Comparison of ENCODE assay signal across 22 cellular contexts in genomic region chr18:12930908-12931307, GRCh38. TPM values are rescaled to one million over a fixed set of nuclear protein-coding genes. Genes with fewer than 3 reads are reported as not detected.
DNase-seq lines count a peak whose midpoint lies in the region; ATAC-seq, FAIRE-seq and TF ChIP-seq lines count a peak whose summit lies in the region.
"Had no signal": no experiment of that assay in that cellular context is flagged by ENCODE, and none has a peak within 500 bp of the region (broad histone marks: within the 10 kb centered on the region; RNA-seq: fewer than 3 reads in every experiment).

No MANE protein-coding gene starts in this region.

- CTCF ChIA-PET in HepG2 (lab: Yijun Ruan, JAX; ENCODE audit: low intra/inter-chr PET ratio, low total read pairs), result no interaction called here

- no peak for DNase-seq in GM23338 (ENCODE audit: low spot score)
- DNase-seq in HepG2 (ENCODE audit: low spot score), result peak; percentile 54
- DNase-seq in urothelium cell line (ENCODE audit: low spot score), result no peak
- DNase-seq in psoas muscle, result no peak
- DNase-seq in NOMO-1 treated with DMSO at 0.1 percent for 48 hours (lab: John Stamatoyannopoulos, UW; ENCODE audit: unreplicated experiment), result no peak
- DNase-seq: CD4-positive, alpha-beta T cell; CD8-positive, alpha-beta memory T cell; DMS 273 treated with DMSO at 0.1 percent for 48 hours; DMS79; EL; GDM1; GOT3; HFFc6 had no signal

- TF ChIP-seq POLR2A in HepG2 (IDR thresholded peaks at IDR 0.05; ENCODE audit: insufficient read depth in 1 of 2, low read depth in 2 of 2, low read length in 2 of 2), result no peak

- H3K9me3 ChIP-seq in HepG2 (ENCODE audit: low read length) (no peaks in the 10 kb centered on the region), psoas muscle (no peaks in the 10 kb centered on the region)
- H3K9me3 ChIP-seq: HAP-1 had no signal

- no peak for TF ChIP-seq CTCF in GM23338 (conservative IDR thresholded peaks at IDR 0.05; ENCODE audit: low read depth in 2 of 2)
- TF ChIP-seq CTCF in HepG2 (CRISPR knock-in tag; IDR thresholded peaks at IDR 0.05), result no peak
- no peak for TF ChIP-seq CTCF in psoas muscle (IDR thresholded peaks at IDR 0.05)

- H3K9me3 Mint-ChIP-seq in GM23338, result no peaks in the 10 kb centered on the region
- H3K9me3 Mint-ChIP-seq: CD14-positive monocyte; CD4-positive, alpha-beta T cell; CD8-positive, alpha-beta memory T cell; HFFc6 had no signal

- 11% methylated on average over 3 of the region's 3 CpGs for WGBS in HepG2 (ENCODE audit: low lambda C conversion rate)
- WGBS in psoas muscle, 3 donors, result 87 to 92% (median 89%) methylated on average over 3 of the region's 3 CpGs

- H3K27ac ChIP-seq in GM23338 (ENCODE audit: low read depth) (no peak overlapping the region), HepG2 (ENCODE audit: extremely low read length, insufficient read depth, low read length) (no peak overlapping the region), psoas muscle (no peak overlapping the region)
- H3K27ac ChIP-seq: BLaER1 treated with 17β-estradiol and CSF1 and Interleukin-3, amounts not matched to agents 10 nM and 100 nM had no signal

- in situ Hi-C loops in HepG2 (cut with HindIII; ENCODE audit: extremely low pct_ligation_motif_present, low pct_unique_long_range_greater_than_20kb), result loop anchor here (5.0 to 25.0 kb wide), 3 partner anchors 34 to 544 kb away; partner anchors contain the start of gene AFG3L2

- BruUV-seq in HepG2 (replicated peaks; lab: Mats Ljungman, UMichigan), result no TSS peak

- ATAC-seq in GM23338 (no peak), HepG2 (no peak), psoas muscle (no peak)
- ATAC-seq in activated CD4-positive, CD25-positive, alpha-beta regulatory T cell treated with anti-CD3 and anti-CD28 coated beads, Interleukin-2, amount 50 U/mL, for 24 hours, result no peak
- ATAC-seq: GM12878 had no signal

- H3K4me3 Mint-ChIP-seq in GM23338, result no peak overlapping the region
- H3K4me3 Mint-ChIP-seq: B cell; CD14-positive monocyte; CD4-positive, alpha-beta T cell; CD8-positive, alpha-beta memory T cell; HFFc6 had no signal

- POLR2A ChIA-PET in HepG2 (lab: Yijun Ruan, JAX), result interaction anchor here (0.7 to 0.8 kb wide), 2 partner anchors 16 to 47 kb away, joined by 4 to 6 read pairs; partner anchors contain the start of gene PTPN2

- no peaks in the 10 kb centered on the region; the same call in 1 of the 2 replicates for H3K9me2 ChIP-seq in GM23338 (ENCODE audit: insufficient read depth)

- H3K4me1 Mint-ChIP-seq in GM23338, result peaks cover 3% of the 10 kb centered on the region; the same call in 2 of the 3 replicates

- H3K79me2 ChIP-seq in GM23338 (replicated peaks; ENCODE audit: insufficient read depth), result no peaks in the 10 kb centered on the region
- no peaks in the 10 kb centered on the region for H3K79me2 ChIP-seq in HepG2 (ENCODE audit: insufficient read depth, low read length)

- FAIRE-seq in HepG2 (lab: Jason Lieb, UNC), result peak; percentile 58
- peak; percentile 72 for FAIRE-seq in urothelium cell line (lab: Jason Lieb, UNC)
- FAIRE-seq: D721Med, GM12878, GM18507, H54 had no signal

- TF ChIP-seq RAD21 in HepG2 (CRISPR knock-in tag; IDR thresholded peaks at IDR 0.05), result no peak

- intact Hi-C loops in HepG2 (cut with micrococcal nuclease; ENCODE audit: unreplicated experiment) (loop anchor here (10.0 kb wide), 1 partner anchor 536 kb away; no protein-coding TSS in a partner anchor), psoas muscle (cut with DNase I) (loop anchor here in 1 of 2 donors (5.0 kb wide), 1 partner anchor 189 kb away; no protein-coding TSS in a partner anchor)

- no peaks in the 10 kb centered on the region for H3K36me3 Mint-ChIP-seq in GM23338 (ENCODE audit: low read depth)
- H3K36me3 Mint-ChIP-seq: CD14-positive monocyte; CD8-positive, alpha-beta memory T cell had no signal

- H4K20me1 ChIP-seq in GM23338 (replicated peaks; ENCODE audit: insufficient read depth), result no peaks in the 10 kb centered on the region
- no peaks in the 10 kb centered on the region for H4K20me1 ChIP-seq in HepG2 (ENCODE audit: insufficient read depth, low read length)
- H4K20me1 ChIP-seq: BLaER1 treated with 17β-estradiol and CSF1 and Interleukin-3, amounts not matched to agents 10 nM and 100 nM had no signal

- TF ChIP-seq EP300 in HepG2 (IDR thresholded peaks at IDR 0.05; ENCODE audit: low read depth in 2 of 2, low read length in 2 of 2), result 0 out of 4 replicates have a peak, but pooled peaks of 1 of the 2 experiments have one; percentile 14
- TF ChIP-seq EP300 in HepG2 (CRISPR knock-in tag; IDR thresholded peaks at IDR 0.05; ENCODE audit: borderline replicate concordance), result no peak

- no peaks in the 10 kb centered on the region for H3F3A ChIP-seq in GM23338 (replicated peaks; ENCODE audit: low read depth)

- no peaks in the 10 kb centered on the region for H3K36me3 ChIP-seq in GM23338 (ENCODE audit: insufficient read depth)
- no peaks in the 10 kb centered on the region for H3K36me3 ChIP-seq in HepG2 (replicated peaks in 1 of 2; ENCODE audit: control insufficient read depth in 1 of 2, insufficient read depth in 2 of 2, low read length in 2 of 2)
- H3K36me3 ChIP-seq in psoas muscle (ENCODE audit: insufficient read depth in 1 of 2, low read depth in 1 of 2), result no peaks in the 10 kb centered on the region
- H3K36me3 ChIP-seq: BLaER1 treated with 17β-estradiol and CSF1 and Interleukin-3, amounts not matched to agents 10 nM and 100 nM; HAP-1 had no signal

- H3K4me2 ChIP-seq in GM23338, result no peak overlapping the region
- peak overlapping the region; percentile 6; the same call in 1 of the 2 replicates for H3K4me2 ChIP-seq in HepG2 (ENCODE audit: low read depth, low read length)

- H3K27ac Mint-ChIP-seq in GM23338, result no peak overlapping the region
- H3K27ac Mint-ChIP-seq: B cell; CD4-positive, alpha-beta T cell; HFFc6 had no signal

- H3K4me3 ChIP-seq in GM23338 (no peak overlapping the region), HepG2 (replicated peaks in 1 of 3; ENCODE audit: insufficient read depth in 1 of 3, low read depth in 2 of 3, low read length in 3 of 3) (no peak overlapping the region), psoas muscle (no peak overlapping the region)
- H3K4me3 ChIP-seq: BLaER1 treated with 17β-estradiol and CSF1 and Interleukin-3, amounts not matched to agents 10 nM and 100 nM; GM12878; HAP-1 had no signal

- H3K27me3 ChIP-seq in GM23338 (ENCODE audit: insufficient read depth) (no peaks in the 10 kb centered on the region), HepG2 (ENCODE audit: control insufficient read depth in 1 of 2, insufficient read depth in 2 of 2, low read length in 2 of 2) (no peaks in the 10 kb centered on the region), psoas muscle (ENCODE audit: insufficient read depth in 3 of 3, low read length in 2 of 3) (no peaks in the 10 kb centered on the region)
- H3K27me3 ChIP-seq: BLaER1 treated with 17β-estradiol and CSF1 and Interleukin-3, amounts not matched to agents 10 nM and 100 nM had no signal

- H3K4me1 ChIP-seq in GM23338 (ENCODE audit: insufficient read depth) (no peaks in the 10 kb centered on the region), HepG2 (ENCODE audit: insufficient read depth, low read length) (peaks cover 72% of the 10 kb centered on the region), psoas muscle (no peaks in the 10 kb centered on the region)

- no peak overlapping the region for H3K9ac ChIP-seq in HepG2 (ENCODE audit: insufficient read depth, low read depth, low read length)
- H3K9ac ChIP-seq: BLaER1 treated with 17β-estradiol and CSF1 and Interleukin-3, amounts not matched to agents 10 nM and 100 nM had no signal

- H2AFZ ChIP-seq in GM23338 (peak overlapping the region; percentile 32; the same call in 1 of the 2 replicates), HepG2 (ENCODE audit: low read length) (no peak overlapping the region)

- no peaks in the 10 kb centered on the region for H3K27me3 Mint-ChIP-seq in GM23338 (ENCODE audit: insufficient read depth, low read depth, poor library complexity)

RNA-seq across cellular contexts. Expression of gene SEH1L, which starts 16.9 kb away (rescaled TPM):
- 72.0 and 95.0 TPM in 2 replicates for total RNA-seq in GM23338 (2014; rRNA removed; shearing (Covaris generic))
- polyA plus RNA-seq in GM23338 (2016; fragmentation: Nextera tagmentation; extraction: Ambion mirVana) (40.9 and 46.9 TPM in 2 replicates), HepG2 (2011; rRNA removed) (43.3 and 63.5 TPM in 2 replicates), psoas muscle (10 to 100 TPM; 33.8 to 70.9 (median 46.6) TPM)
- total RNA-seq in HepG2 (2016; rRNA removed; fragmentation: Illumina TruSeq; extraction: Trizol) (59.6 and 96.2 TPM in 2 replicates), psoas muscle (10 to 100 TPM; 22.7 to 53.4 (median 36.7) TPM)
- total RNA-seq in HepG2 (2016; cell fraction: cytosol; rRNA removed; fragmentation: Illumina TruSeq; extraction: Trizol; ENCODE audit: low read depth), result 17.4 and 19.2 TPM in 2 replicates
- total RNA-seq in HepG2 (2016; cell fraction: insoluble cytoplasmic fraction; rRNA removed; fragmentation: Illumina TruSeq; extraction: Trizol), result 55.1 and 101 TPM in 2 replicates
- total RNA-seq in HepG2 (2016; cell fraction: membrane; rRNA removed; fragmentation: Illumina TruSeq; extraction: Trizol), result 36.0 and 39.4 TPM in 2 replicates
- total RNA-seq in HepG2 (2016; cell fraction: nucleus; rRNA removed; fragmentation: Illumina TruSeq; extraction: Trizol), result 46.1 and 50.8 TPM in 2 replicates
- 32.3 and 38.9 TPM in 2 replicates for polyA plus RNA-seq in HepG2 (2011; cell fraction: cytosol; rRNA removed)
- polyA plus RNA-seq in HepG2 (2011; cell fraction: nucleus; rRNA removed), result 36.4 and 40.5 TPM in 2 replicates
- polyA plus RNA-seq in HepG2 (2012), result 26.8 and 30.0 TPM in 2 replicates
- 6.6 and 7.4 TPM in 2 replicates for polyA plus RNA-seq in HepG2 (2016; cell fraction: cytosol; fragmentation: Illumina TruSeq; extraction: Trizol; ENCODE audit: low read depth)
- 76.8 and 84.1 TPM in 2 replicates for polyA plus RNA-seq in HepG2 (2016; cell fraction: insoluble cytoplasmic fraction; fragmentation: Illumina TruSeq; extraction: Trizol; ENCODE audit: low read depth)
- polyA plus RNA-seq in HepG2 (2016; cell fraction: membrane; fragmentation: Illumina TruSeq; extraction: Trizol; ENCODE audit: low read depth), result 13.7 and 15.5 TPM in 2 replicates
- polyA plus RNA-seq in HepG2 (2016; cell fraction: nucleus; fragmentation: Illumina TruSeq; extraction: Trizol; ENCODE audit: insufficient read depth, low read depth), result 57.0 and 57.1 TPM in 2 replicates
- polyA minus RNA-seq in HepG2 (2011; rRNA and poly(A)+ RNA removed; ENCODE audit: low replicate concordance), result 83.0 and 125 TPM in 2 replicates
- polyA minus RNA-seq in HepG2 (2011; cell fraction: cytosol; rRNA and poly(A)+ RNA removed), result 49.3 and 51.1 TPM in 2 replicates
- polyA minus RNA-seq in HepG2 (2011; cell fraction: nucleus; rRNA and poly(A)+ RNA removed), result 70.4 and 83.0 TPM in 2 replicates

RNA-seq across cellular contexts. Expression of gene PTPN2, which starts 46.9 kb away (rescaled TPM):
- 49.9 and 57.5 TPM in 2 replicates for total RNA-seq in GM23338 (2014; rRNA removed; shearing (Covaris generic))
- 52.4 and 65.5 TPM in 2 replicates for polyA plus RNA-seq in GM23338 (2016; fragmentation: Nextera tagmentation; extraction: Ambion mirVana)
- total RNA-seq in HepG2 (2016; rRNA removed; fragmentation: Illumina TruSeq; extraction: Trizol), result 41.5 and 50.4 TPM in 2 replicates
- total RNA-seq in HepG2 (2016; cell fraction: cytosol; rRNA removed; fragmentation: Illumina TruSeq; extraction: Trizol; ENCODE audit: low read depth), result 49.3 and 52.6 TPM in 2 replicates
- total RNA-seq in HepG2 (2016; cell fraction: insoluble cytoplasmic fraction; rRNA removed; fragmentation: Illumina TruSeq; extraction: Trizol), result 38.4 and 56.0 TPM in 2 replicates
- 51.7 and 54.4 TPM in 2 replicates for total RNA-seq in HepG2 (2016; cell fraction: membrane; rRNA removed; fragmentation: Illumina TruSeq; extraction: Trizol)
- 26.0 and 29.7 TPM in 2 replicates for total RNA-seq in HepG2 (2016; cell fraction: nucleus; rRNA removed; fragmentation: Illumina TruSeq; extraction: Trizol)
- polyA plus RNA-seq in HepG2 (2011; rRNA removed), result 19.0 and 24.9 TPM in 2 replicates
- polyA plus RNA-seq in HepG2 (2011; cell fraction: cytosol; rRNA removed), result 10.2 and 14.5 TPM in 2 replicates
- polyA plus RNA-seq in HepG2 (2011; cell fraction: nucleus; rRNA removed), result 11.5 and 12.9 TPM in 2 replicates
- 22.1 and 25.7 TPM in 2 replicates for polyA plus RNA-seq in HepG2 (2012)
- 32.5 and 35.5 TPM in 2 replicates for polyA plus RNA-seq in HepG2 (2016; cell fraction: cytosol; fragmentation: Illumina TruSeq; extraction: Trizol; ENCODE audit: low read depth)
- 63.2 and 65.8 TPM in 2 replicates for polyA plus RNA-seq in HepG2 (2016; cell fraction: insoluble cytoplasmic fraction; fragmentation: Illumina TruSeq; extraction: Trizol; ENCODE audit: low read depth)
- polyA plus RNA-seq in HepG2 (2016; cell fraction: membrane; fragmentation: Illumina TruSeq; extraction: Trizol; ENCODE audit: low read depth), result 42.7 and 43.8 TPM in 2 replicates
- 42.7 and 47.1 TPM in 2 replicates for polyA plus RNA-seq in HepG2 (2016; cell fraction: nucleus; fragmentation: Illumina TruSeq; extraction: Trizol; ENCODE audit: insufficient read depth, low read depth)
- 15.3 and 15.9 TPM in 2 replicates for polyA minus RNA-seq in HepG2 (2011; rRNA and poly(A)+ RNA removed; ENCODE audit: low replicate concordance)
- 19.2 and 19.3 TPM in 2 replicates for polyA minus RNA-seq in HepG2 (2011; cell fraction: cytosol; rRNA and poly(A)+ RNA removed)
- polyA minus RNA-seq in HepG2 (2011; cell fraction: nucleus; rRNA and poly(A)+ RNA removed), result 31.0 and 33.9 TPM in 2 replicates
- total RNA-seq in psoas muscle, result 10 to 100 TPM in 3 of 4 donors, 1 to 10 TPM in 1; 8.4 to 21.9 (median 14.5) TPM
- 10 to 100 TPM; 12.5 to 27.0 (median 13.7) TPM for polyA plus RNA-seq in psoas muscle
